Comparison of ENCODE assay signal across 8 cellular contexts in the genomic region with DNA sequence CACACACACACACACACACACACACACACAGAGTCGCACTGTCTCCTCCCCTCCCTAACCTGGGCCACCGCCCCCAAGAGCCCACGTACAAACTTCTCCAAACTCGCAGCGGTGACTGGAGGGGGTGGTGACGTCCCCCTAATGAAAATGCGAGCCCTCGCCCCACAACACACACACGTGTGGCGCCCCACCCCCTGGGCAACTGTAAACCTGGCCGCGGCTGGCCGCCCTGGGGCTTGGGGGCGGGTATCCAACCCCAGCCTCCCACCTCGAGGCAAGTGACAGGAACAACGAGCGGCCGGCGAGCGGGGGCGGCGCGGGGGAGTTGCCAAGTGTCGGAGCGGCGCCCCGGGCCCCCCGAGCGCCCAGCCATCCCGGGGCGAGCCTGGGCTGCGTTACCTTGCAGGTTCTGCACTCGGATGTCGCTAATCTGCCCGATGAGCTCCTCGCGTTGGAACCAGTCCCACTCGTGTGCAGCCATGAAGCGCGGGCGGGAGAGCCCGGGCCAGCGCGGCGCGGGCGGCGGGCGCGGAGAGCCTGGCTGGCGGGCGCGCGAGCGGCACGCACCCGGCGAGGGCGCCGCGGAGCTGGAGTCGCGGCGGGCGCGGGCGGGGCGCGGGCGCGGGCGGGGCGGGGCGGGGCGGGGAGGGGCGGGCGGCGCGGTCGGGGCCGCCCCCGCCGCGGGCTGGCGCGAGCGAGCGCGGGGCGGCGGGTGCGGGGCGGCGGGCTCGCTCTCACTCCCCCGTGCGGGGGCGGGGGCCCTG. TPM values are rescaled to one million over a fixed set of nuclear protein-coding genes. Genes with fewer than 3 reads are reported as not detected.
DNase-seq lines count a peak whose midpoint lies in the region; ATAC-seq and TF ChIP-seq lines count a peak whose summit lies in the region.

A gene with protein sequence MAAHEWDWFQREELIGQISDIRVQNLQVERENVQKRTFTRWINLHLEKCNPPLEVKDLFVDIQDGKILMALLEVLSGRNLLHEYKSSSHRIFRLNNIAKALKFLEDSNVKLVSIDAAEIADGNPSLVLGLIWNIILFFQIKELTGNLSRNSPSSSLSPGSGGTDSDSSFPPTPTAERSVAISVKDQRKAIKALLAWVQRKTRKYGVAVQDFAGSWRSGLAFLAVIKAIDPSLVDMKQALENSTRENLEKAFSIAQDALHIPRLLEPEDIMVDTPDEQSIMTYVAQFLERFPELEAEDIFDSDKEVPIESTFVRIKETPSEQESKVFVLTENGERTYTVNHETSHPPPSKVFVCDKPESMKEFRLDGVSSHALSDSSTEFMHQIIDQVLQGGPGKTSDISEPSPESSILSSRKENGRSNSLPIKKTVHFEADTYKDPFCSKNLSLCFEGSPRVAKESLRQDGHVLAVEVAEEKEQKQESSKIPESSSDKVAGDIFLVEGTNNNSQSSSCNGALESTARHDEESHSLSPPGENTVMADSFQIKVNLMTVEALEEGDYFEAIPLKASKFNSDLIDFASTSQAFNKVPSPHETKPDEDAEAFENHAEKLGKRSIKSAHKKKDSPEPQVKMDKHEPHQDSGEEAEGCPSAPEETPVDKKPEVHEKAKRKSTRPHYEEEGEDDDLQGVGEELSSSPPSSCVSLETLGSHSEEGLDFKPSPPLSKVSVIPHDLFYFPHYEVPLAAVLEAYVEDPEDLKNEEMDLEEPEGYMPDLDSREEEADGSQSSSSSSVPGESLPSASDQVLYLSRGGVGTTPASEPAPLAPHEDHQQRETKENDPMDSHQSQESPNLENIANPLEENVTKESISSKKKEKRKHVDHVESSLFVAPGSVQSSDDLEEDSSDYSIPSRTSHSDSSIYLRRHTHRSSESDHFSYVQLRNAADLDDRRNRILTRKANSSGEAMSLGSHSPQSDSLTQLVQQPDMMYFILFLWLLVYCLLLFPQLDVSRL (minus strand): TSS at position 597 of the 764 bp plus-strand sequence. CDS start 116 bp downstream, at position 481.

- POLR2A ChIA-PET in activated CD4-positive, alpha-beta T cell treated with anti-CD3 and anti-CD28 coated beads, Interleukin-2, amount 10 ng/mL, durations not matched to agents 7 days and 5 days (lab: Charles Lee): no interaction called here

- H3K27ac Mint-ChIP-seq in activated CD4-positive, alpha-beta T cell treated with anti-CD3 and anti-CD28 coated beads, Interleukin-2, amount 10 ng/mL, durations not matched to agents 7 days and 5 days: no peak within 1 kb of the TSS
- H3K27ac Mint-ChIP-seq in effector memory CD8-positive, alpha-beta T cell: peak within 1 kb of the TSS; percentile 22 to 41

- H3K27ac ChIP-seq in substantia nigra (ENCODE audit: low read depth, low read length, poor library complexity, severe bottlenecking): peak within 1 kb of the TSS; percentile 97

- peaks cover 47% of the 10 kb centered on the region for H3K27me3 Mint-ChIP-seq in activated CD4-positive, alpha-beta T cell treated with anti-CD3 and anti-CD28 coated beads, Interleukin-2, amount 10 ng/mL, durations not matched to agents 7 days and 5 days
- H3K27me3 Mint-ChIP-seq in effector memory CD8-positive, alpha-beta T cell: peaks cover 83 to 94% of the 10 kb centered on the region in 2 donors

- TF ChIP-seq CTCF in GM13976 (IDR thresholded peaks at IDR 0.05; ENCODE audit: borderline replicate concordance, control extremely low read depth, extremely low read depth, insufficient read depth, missing control alignments): no peak

- H3K9me3 Mint-ChIP-seq in activated CD4-positive, alpha-beta T cell treated with anti-CD3 and anti-CD28 coated beads, Interleukin-2, amount 10 ng/mL, durations not matched to agents 7 days and 5 days: no peaks in the 10 kb centered on the region
- no peaks in the 10 kb centered on the region for H3K9me3 Mint-ChIP-seq in effector memory CD8-positive, alpha-beta T cell

- peak; percentile 68 for ATAC-seq in effector memory CD8-positive, alpha-beta T cell (replicated peaks)
- ATAC-seq in HG03196 (IDR thresholded peaks at IDR 0.05; ENCODE audit: unreplicated experiment): no peak

- H3K4me3 Mint-ChIP-seq in activated CD4-positive, alpha-beta T cell treated with anti-CD3 and anti-CD28 coated beads, Interleukin-2, amount 10 ng/mL, durations not matched to agents 7 days and 5 days: peak within 1 kb of the TSS; percentile 68
- H3K4me3 Mint-ChIP-seq in effector memory CD8-positive, alpha-beta T cell: peak within 1 kb of the TSS; percentile 76 to 82

- in situ Hi-C loops in ACHN (cut with HindIII; ENCODE audit: low pct_ligation_motif_present, low pct_unique_long_range_greater_than_20kb, low sequenced_read_pairs) (no loop called here), GM13976 (cut with MboI; ENCODE audit: low sequenced_read_pairs, unreplicated experiment) (no loop called here)

- no peaks in the 10 kb centered on the region for H3K36me3 Mint-ChIP-seq in activated CD4-positive, alpha-beta T cell treated with anti-CD3 and anti-CD28 coated beads, Interleukin-2, amount 10 ng/mL, durations not matched to agents 7 days and 5 days (ENCODE audit: low read depth)
- peaks cover 3% of the 10 kb centered on the region for H3K36me3 Mint-ChIP-seq in effector memory CD8-positive, alpha-beta T cell (ENCODE audit: insufficient read depth)

- DNase-seq in ACHN: peak; percentile 48
- peak; percentile 79 for DNase-seq in GM13976 (ENCODE audit: low spot score)
- DNase-seq in Kasumi-1 (lab: John Stamatoyannopoulos, UW): peak; percentile 4 to 24
- DNase-seq in activated CD4-positive, alpha-beta T cell treated with anti-CD3 and anti-CD28 coated beads, Interleukin-2, amount 10 ng/mL, durations not matched to agents 7 days and 5 days: peak; percentile 30
- peak in 2 of 3 experiments; percentile 2 to 9 for DNase-seq in effector memory CD8-positive, alpha-beta T cell
- peak; percentile 48 for DNase-seq in midbrain (lab: John Stamatoyannopoulos, UW)
- peak in 17 of 49 donors; percentile 22 to 82 (median 38) for DNase-seq in substantia nigra (lab: John Stamatoyannopoulos, UW)

- CTCF ChIA-PET in activated CD4-positive, alpha-beta T cell treated with anti-CD3 and anti-CD28 coated beads, Interleukin-2, amount 10 ng/mL, durations not matched to agents 7 days and 5 days (lab: Charles Lee): interaction anchor here (0.7 to 1.0 kb wide), 2 partner anchors 17 to 107 kb away, joined by 3 to 4 read pairs; no protein-coding TSS in a partner anchor

- peaks cover 17% of the 10 kb centered on the region for H3K4me1 Mint-ChIP-seq in activated CD4-positive, alpha-beta T cell treated with anti-CD3 and anti-CD28 coated beads, Interleukin-2, amount 10 ng/mL, durations not matched to agents 7 days and 5 days
- peaks cover 5 to 7% of the 10 kb centered on the region in 2 donors for H3K4me1 Mint-ChIP-seq in effector memory CD8-positive, alpha-beta T cell (ENCODE audit: low read depth in 2 of 2)

RNA-seq across cellular contexts. Expression of the gene that starts here (rescaled TPM):
- under 1 TPM; 0.42 to 0.94 TPM for total RNA-seq in activated CD4-positive, alpha-beta T cell treated with anti-CD3 and anti-CD28 coated beads, Interleukin-2, amount 10 ng/mL, durations not matched to agents 7 days and 5 days

Comparison
In these comparisons a context has a peak if more than half of its experiments do, and no peak if none do; other contexts are left out.
1. Peak in DNase-seq in activated CD4-positive, alpha-beta T cell treated with anti-CD3 and anti-CD28 coated beads, Interleukin-2, amount 10 ng/mL, durations not matched to agents 7 days and 5 days; RNA of the gene not detected or under 1 TPM.